9 cellular contexts compared by ENCODE assay signal in genomic region chr10:74244097-74244685, GRCh38.
DNase-seq lines count a peak whose midpoint lies in the region; ATAC-seq, FAIRE-seq and TF ChIP-seq lines count a peak whose summit lies in the region.
"Had no signal": no experiment of that assay in that cellular context is flagged by ENCODE, and none has a peak within 500 bp of the region (broad histone marks: within the 10 kb centered on the region; RNA-seq: fewer than 3 reads in every experiment).

No MANE protein-coding gene starts in this region.

- no peak overlapping the region for H3K27ac ChIP-seq in CD8-positive, alpha-beta T cell (ENCODE audit: low read depth, low read length)
- no peak overlapping the region for H3K27ac ChIP-seq in esophagus squamous epithelium

- no peaks in the 10 kb centered on the region for H3K4me1 ChIP-seq in CD8-positive, alpha-beta T cell (ENCODE audit: insufficient read depth, low read length)
- no peaks in the 10 kb centered on the region for H3K4me1 ChIP-seq in esophagus squamous epithelium

- DNase-seq in CD8-positive, alpha-beta T cell: peak in 1 of 7 experiments; percentile 26
- peak; percentile 14 for DNase-seq in RCC 7860 (ENCODE audit: low spot score)
- no peak for DNase-seq in esophagus squamous epithelium (lab: John Stamatoyannopoulos, UW)
- DNase-seq in retina: peak; percentile 13
- DNase-seq in HuH-7.5 (ENCODE audit: low spot score): no peak
- DNase-seq in islet precursor cell: no peak

- POLR2A ChIA-PET in CD8-positive, alpha-beta T cell (lab: Charles Lee): interaction anchor here (0.6 kb wide), 2 partner anchors 391 to 871 kb away, joined by 3 to 4 read pairs; no protein-coding TSS in a partner anchor

- peaks cover 9% of the 10 kb centered on the region for H3K36me3 Mint-ChIP-seq in CD8-positive, alpha-beta T cell

- H3K9me3 Mint-ChIP-seq in CD8-positive, alpha-beta T cell: no peaks in the 10 kb centered on the region
- H3K9me3 Mint-ChIP-seq: T-cell had no signal

- peaks cover 5% of the 10 kb centered on the region for H3K36me3 ChIP-seq in CD8-positive, alpha-beta T cell (ENCODE audit: insufficient read depth, low read length)
- H3K36me3 ChIP-seq in esophagus squamous epithelium: peaks cover 0 to 13% (median 0%) of the 10 kb centered on the region in 3 donors

- no peak overlapping the region for H3K4me3 Mint-ChIP-seq in CD8-positive, alpha-beta T cell
- H3K4me3 Mint-ChIP-seq: T-cell had no signal

- peak; percentile 72 for FAIRE-seq in RCC 7860 (lab: Jason Lieb, UNC)

- no peak overlapping the region for H3K4me3 ChIP-seq in CD8-positive, alpha-beta T cell (ENCODE audit: low read depth, low read length)
- H3K4me3 ChIP-seq in GM12875 (ENCODE audit: low read depth, low read length) (no peak overlapping the region), esophagus squamous epithelium (no peak overlapping the region)

- H3K4me1 Mint-ChIP-seq in CD8-positive, alpha-beta T cell (ENCODE audit: low read depth): peaks cover 2% of the 10 kb centered on the region

- H3K27me3 ChIP-seq in CD8-positive, alpha-beta T cell (ENCODE audit: insufficient read depth, low read length): no peaks in the 10 kb centered on the region
- H3K27me3 ChIP-seq in esophagus squamous epithelium: no peaks in the 10 kb centered on the region

- no peak for TF ChIP-seq POLR2A in esophagus squamous epithelium (IDR thresholded peaks at IDR 0.05)

- WGBS in esophagus squamous epithelium, 2 donors: 3% methylated on average over 3 of the region's 3 CpGs

- peak; percentile 73 for TF ChIP-seq CTCF in CD8-positive, alpha-beta T cell (IDR thresholded peaks at IDR 0.05)
- TF ChIP-seq CTCF in GM12875 (IDR thresholded peaks at IDR 0.05; ENCODE audit: borderline replicate concordance, insufficient read depth, low read depth, low read length) (0 out of 2 replicates have a peak, but pooled peaks have one; percentile 3), esophagus squamous epithelium (IDR thresholded peaks at IDR 0.05) (peak in 5 of 6 experiments; percentile 21 to 64 (median 53))

- ATAC-seq in CD8-positive, alpha-beta T cell: no peak
- ATAC-seq in HG02623 (IDR thresholded peaks at IDR 0.05; ENCODE audit: unreplicated experiment): no peak
- ATAC-seq: T-cell had no signal

- intact Hi-C loops in CD8-positive, alpha-beta T cell (cut with DNase I, micrococcal nuclease): loop anchor here (1.0 to 2.0 kb wide), 4 partner anchors 775 to 992 kb away; no protein-coding TSS in a partner anchor
- intact Hi-C loops in esophagus squamous epithelium (cut with DNase I): loop anchor here (5.0 kb wide), 1 partner anchor 858 kb away; no protein-coding TSS in a partner anchor

- no peak overlapping the region for H3K27ac Mint-ChIP-seq in CD8-positive, alpha-beta T cell
- H3K27ac Mint-ChIP-seq: T-cell had no signal

- CTCF ChIA-PET in CD8-positive, alpha-beta T cell (lab: Charles Lee): interaction anchor here (0.6 to 5.0 kb wide), 27 partner anchors 9 to 990 kb away, joined by 3 to 55 read pairs (median 4); partner anchors contain the start of genes ADK, AP3M1 and COMTD1

- no peaks in the 10 kb centered on the region for H3K27me3 Mint-ChIP-seq in CD8-positive, alpha-beta T cell (ENCODE audit: low read depth)
- H3K27me3 Mint-ChIP-seq: T-cell had no signal

- H3K9me3 ChIP-seq in CD8-positive, alpha-beta T cell (ENCODE audit: low read length): no peaks in the 10 kb centered on the region
- no peaks in the 10 kb centered on the region for H3K9me3 ChIP-seq in esophagus squamous epithelium

Comparison
In these comparisons a context has a peak if more than half of its experiments do, and no peak if none do; other contexts are left out.
1. DNase-seq: peak in RCC 7860 (single experiment) and retina (single experiment); none in esophagus squamous epithelium (single experiment), HuH-7.5 (single experiment) and islet precursor cell (single experiment).
2. CTCF ChIP-seq: peak in every context shown above with its lines; median percentile 73 in CD8-positive, alpha-beta T cell; 53 in esophagus squamous epithelium; 3 in GM12875.